13 cellular contexts compared by ENCODE assay signal in genomic region chr10:90167174-90168064, GRCh38.
DNase-seq lines count a peak whose midpoint lies in the region; ATAC-seq and TF ChIP-seq lines count a peak whose summit lies in the region.
"Had no signal": no experiment of that assay in that cellular context is flagged by ENCODE, and none has a peak within 500 bp of the region (broad histone marks: within the 10 kb centered on the region; RNA-seq: fewer than 3 reads in every experiment).

No MANE protein-coding gene starts in this region.

- intact Hi-C loops in prostate gland (cut with DNase I): no loop called here
- intact Hi-C loops in activated T-helper 2 cell treated with anti-CD3 and anti-CD28 coated beads, Interferon-gamma antibody, Interleukin-2, Interleukin-4, amounts not matched to agents 10 μg/mL and 5 μg/mL and 100 μg/mL, durations not matched to agents 14 hours and 24 hours and 36 hours (cut with micrococcal nuclease): no loop called here

- no peak overlapping the region for H3K4me3 ChIP-seq in prostate gland

- H3K27me3 Mint-ChIP-seq in activated T-helper 2 cell treated with anti-CD3 and anti-CD28 coated beads, Interferon-gamma antibody, Interleukin-2, Interleukin-4, amounts not matched to agents 10 μg/mL and 5 μg/mL and 100 μg/mL, durations not matched to agents 14 hours and 24 hours and 36 hours (ENCODE audit: low read depth): no peaks in the 10 kb centered on the region

- H3K4me1 Mint-ChIP-seq in activated T-helper 2 cell treated with anti-CD3 and anti-CD28 coated beads, Interferon-gamma antibody, Interleukin-2, Interleukin-4, amounts not matched to agents 10 μg/mL and 5 μg/mL and 100 μg/mL, durations not matched to agents 14 hours and 24 hours and 36 hours (ENCODE audit: low read depth): no peaks in the 10 kb centered on the region

- TF ChIP-seq POLR2A in GM18505 (IDR thresholded peaks at IDR 0.05; ENCODE audit: borderline replicate concordance, extremely low read depth, insufficient read depth, insufficient read length) (no peak), prostate gland (IDR thresholded peaks at IDR 0.05) (no peak)

- H3K27ac Mint-ChIP-seq in activated T-helper 2 cell treated with anti-CD3 and anti-CD28 coated beads, Interferon-gamma antibody, Interleukin-2, Interleukin-4, amounts not matched to agents 10 μg/mL and 5 μg/mL and 100 μg/mL, durations not matched to agents 14 hours and 24 hours and 36 hours: no peak overlapping the region
- H3K27ac Mint-ChIP-seq: activated naive CD4-positive, alpha-beta T cell treated with anti-CD3 and anti-CD28 coated beads, Interleukin-2, amount 50 U/mL, for 72 hours had no signal

- ATAC-seq in GM18505 (IDR thresholded peaks at IDR 0.05; ENCODE audit: unreplicated experiment): peak; percentile 73
- ATAC-seq in HG02678 (IDR thresholded peaks at IDR 0.05; ENCODE audit: unreplicated experiment): peak; percentile 87
- ATAC-seq: activated naive CD4-positive, alpha-beta T cell treated with anti-CD3 and anti-CD28 coated beads, Interleukin-2, amount 50 U/mL, for 72 hours had no signal

- no peaks in the 10 kb centered on the region for H3K9me3 ChIP-seq in prostate gland

- no peaks in the 10 kb centered on the region for H3K36me3 Mint-ChIP-seq in activated T-helper 2 cell treated with anti-CD3 and anti-CD28 coated beads, Interferon-gamma antibody, Interleukin-2, Interleukin-4, amounts not matched to agents 10 μg/mL and 5 μg/mL and 100 μg/mL, durations not matched to agents 14 hours and 24 hours and 36 hours (ENCODE audit: low read depth)
- H3K36me3 Mint-ChIP-seq: activated naive CD4-positive, alpha-beta T cell treated with anti-CD3 and anti-CD28 coated beads, Interleukin-2, amount 50 U/mL, for 72 hours had no signal

- no peaks in the 10 kb centered on the region for H3K27me3 ChIP-seq in prostate gland (replicated peaks; ENCODE audit: insufficient read depth)

- H3K9me3 Mint-ChIP-seq in activated T-helper 2 cell treated with anti-CD3 and anti-CD28 coated beads, Interferon-gamma antibody, Interleukin-2, Interleukin-4, amounts not matched to agents 10 μg/mL and 5 μg/mL and 100 μg/mL, durations not matched to agents 14 hours and 24 hours and 36 hours: no peaks in the 10 kb centered on the region

- no peak overlapping the region for H3K4me3 Mint-ChIP-seq in activated T-helper 2 cell treated with anti-CD3 and anti-CD28 coated beads, Interferon-gamma antibody, Interleukin-2, Interleukin-4, amounts not matched to agents 10 μg/mL and 5 μg/mL and 100 μg/mL, durations not matched to agents 14 hours and 24 hours and 36 hours (ENCODE audit: low read depth)

- 34% methylated on average over 1 of the region's 1 CpG for WGBS in prostate gland

- DNase-seq in MV-4-11 (lab: John Stamatoyannopoulos, UW): peak; percentile 81
- peak; percentile 87 for DNase-seq in fibroblast of peridontal ligament (ENCODE audit: extremely low read depth)
- DNase-seq in activated T-cell treated with anti-CD3 and anti-CD28 coated beads for 4 hours: no peak
- no peak for DNase-seq in prostate gland (ENCODE audit: low spot score)
- DNase-seq in mucosa of gallbladder (ENCODE audit: low spot score): no peak
- DNase-seq in activated T-helper 2 cell treated with anti-CD3 and anti-CD28 coated beads, Interferon-gamma antibody, Interleukin-2, Interleukin-4, amounts not matched to agents 10 μg/mL and 5 μg/mL and 100 μg/mL, durations not matched to agents 14 hours and 24 hours and 36 hours (ENCODE audit: low spot score): no peak
- DNase-seq: activated CD4-positive, alpha-beta T cell treated with anti-CD3 and anti-CD28 coated beads for 48 hours; islet precursor cell; NCI-H2171; SHP77 treated with DMSO at 0.1 percent for 48 hours had no signal

- no peaks in the 10 kb centered on the region for H3K36me3 ChIP-seq in prostate gland

- no peaks in the 10 kb centered on the region for H3K4me1 ChIP-seq in prostate gland (replicated peaks)

- no peak for TF ChIP-seq CTCF in prostate gland (IDR thresholded peaks at IDR 0.05)

- no peak overlapping the region for H3K27ac ChIP-seq in prostate gland

Comparison
In these comparisons a context has a peak if more than half of its experiments do, and no peak if none do; other contexts are left out.
1. DNase-seq: peak in MV-4-11 (single experiment) and fibroblast of peridontal ligament (single experiment); none in activated T-cell treated with anti-CD3 and anti-CD28 coated beads for 4 hours (single experiment), prostate gland (single experiment), mucosa of gallbladder (single experiment) and activated T-helper 2 cell treated with anti-CD3 and anti-CD28 coated beads, Interferon-gamma antibody, Interleukin-2, Interleukin-4, amounts not matched to agents 10 μg/mL and 5 μg/mL and 100 μg/mL, durations not matched to agents 14 hours and 24 hours and 36 hours (single experiment).